ENCODE assay signal across 8 cellular contexts in genomic region chr22:42720263-42721044, GRCh38. TPM values are rescaled to one million over a fixed set of nuclear protein-coding genes. Genes with fewer than 3 reads are reported as not detected.
DNase-seq lines count a peak whose midpoint lies in the region; ATAC-seq and TF ChIP-seq lines count a peak whose summit lies in the region.

Gene A4GALT (minus strand): TSS chr22:42720870. CDS start chr22:42693951, 26,919 bp downstream.

- no peak within 1 kb of the TSS; the same call in 2 of the 3 replicates for H2BK15ac ChIP-seq in IMR-90 (ENCODE audit: low read depth, low read length)

- no peaks in the 10 kb centered on the region for H3K36me3 ChIP-seq in IMR-90 (ENCODE audit: control insufficient read depth, insufficient read depth, low read length)
- H3K36me3 ChIP-seq in left lung: no peaks in the 10 kb centered on the region

- H2BK5ac ChIP-seq in IMR-90 (ENCODE audit: low read depth, low read length, poor library complexity, severe bottlenecking): peak within 1 kb of the TSS; percentile 25

- TF ChIP-seq CTCF in IMR-90 (conservative IDR thresholded peaks at IDR 0.05; ENCODE audit: low read depth, low read length): no peak
- no peak for TF ChIP-seq CTCF in cardiac fibroblast (IDR thresholded peaks at IDR 0.05; ENCODE audit: low read depth, low read length)
- no peak for TF ChIP-seq CTCF in left lung (IDR thresholded peaks at IDR 0.05)
- no peak for TF ChIP-seq CTCF in subcutaneous adipose tissue (IDR thresholded peaks at IDR 0.05; ENCODE audit: low read depth)

- TF ChIP-seq RAD21 in IMR-90 (IDR thresholded peaks at IDR 0.05; ENCODE audit: low read length): no peak

- peak within 1 kb of the TSS; percentile 64 for H3K14ac ChIP-seq in IMR-90 (replicated peaks; ENCODE audit: low read depth, low read length)

- POLR2A ChIA-PET in IMR-90 (lab: Charles Lee; ENCODE audit: unreplicated experiment): no interaction called here

- peak within 1 kb of the TSS; percentile 6; the same call in 1 of the 2 replicates for H3K18ac ChIP-seq in IMR-90 (ENCODE audit: low read depth, low read length)

- H3K4me3 ChIP-seq in IMR-90 (ENCODE audit: insufficient read depth, low read depth, low read length): peak within 1 kb of the TSS; percentile 98
- H3K4me3 ChIP-seq in cardiac fibroblast (replicated peaks in 1 of 2; ENCODE audit: low read depth in 2 of 2, low read length in 2 of 2): peak within 1 kb of the TSS; percentile 67 to 84
- peak within 1 kb of the TSS; percentile 60 to 65 for H3K4me3 ChIP-seq in left lung

- in situ Hi-C loops in IMR-90 (cut with MboI; ENCODE audit: low sequenced_read_pairs): no loop called here

- peak within 1 kb of the TSS; percentile 76 for H3K23ac ChIP-seq in IMR-90 (ENCODE audit: low read depth, low read length)

- H3K4ac ChIP-seq in IMR-90 (ENCODE audit: low read depth, low read length): peak within 1 kb of the TSS; percentile 77

- intact Hi-C loops in IMR-90 (cut with micrococcal nuclease) (no loop called here), left lung (cut with DNase I) (no loop called here)

- H3K79me1 ChIP-seq in IMR-90 (ENCODE audit: low read depth in 1 of 2, low read length in 2 of 2): peaks cover 5 to 45% of the 10 kb centered on the region in 2 experiments; a peak in 3 of 4 replicates

- dilution Hi-C loops in IMR-90 (cut with HindIII; ENCODE audit: low sequenced_read_pairs, unreplicated experiment): no loop called here

- peak within 1 kb of the TSS; percentile 99 for H3K4me2 ChIP-seq in IMR-90 (ENCODE audit: low read depth, low read length)

- H3K9me1 ChIP-seq in IMR-90 (ENCODE audit: insufficient read depth, low read length): peaks cover 11% of the 10 kb centered on the region; the same call in 1 of the 2 replicates

- peak within 1 kb of the TSS; percentile 67 for H3K27ac ChIP-seq in IMR-90 (ENCODE audit: insufficient read depth, low read length)
- H3K27ac ChIP-seq in left lung: peak within 1 kb of the TSS; percentile 13 to 75

- H4K91ac ChIP-seq in IMR-90 (ENCODE audit: insufficient read depth, low read depth, low read length): peak within 1 kb of the TSS; percentile 70

- TF ChIP-seq POLR2A in IMR-90 (IDR thresholded peaks at IDR 0.05; ENCODE audit: low read depth, low read length): no peak

- H3K9me3 ChIP-seq in IMR-90 (ENCODE audit: control insufficient read depth, insufficient read depth, low read length) (no peaks in the 10 kb centered on the region), left lung (no peaks in the 10 kb centered on the region)

- H3K27me3 ChIP-seq in IMR-90 (ENCODE audit: control insufficient read depth, insufficient read depth, low read length) (no peaks in the 10 kb centered on the region), left lung (peaks cover 15 to 65% of the 10 kb centered on the region in 2 donors)

- H4K20me1 ChIP-seq in IMR-90 (ENCODE audit: insufficient read depth, low read length): peaks cover 32% of the 10 kb centered on the region

- peak within 1 kb of the TSS; percentile 83 for H4K5ac ChIP-seq in IMR-90 (ENCODE audit: low read depth, low read length)

- H2AK5ac ChIP-seq in IMR-90 (ENCODE audit: low read depth, low read length): peak within 1 kb of the TSS; percentile 88

- CTCF ChIA-PET in IMR-90 (lab: Yijun Ruan, JAX): no interaction called here

- DNase-seq in D341Med (ENCODE audit: low spot score): peak; percentile 71
- DNase-seq in IMR-90: no peak
- DNase-seq in cardiac fibroblast (ENCODE audit: low read depth in 2 of 2): peak in 1 of 2 donors; percentile 26
- no peak for DNase-seq in left lung
- DNase-seq in activated gamma-delta T cell (lab: John Stamatoyannopoulos, UW): no peak
- DNase-seq in NCI-H1105 (lab: John Stamatoyannopoulos, UW): no peak

- H4K8ac ChIP-seq in IMR-90 (ENCODE audit: low read depth in 2 of 2, low read length in 2 of 2): peak within 1 kb of the TSS; percentile 67 to 93; a peak in 3 of 4 replicates

- H3K56ac ChIP-seq in IMR-90 (ENCODE audit: extremely low read depth, insufficient read depth, low read length): peak within 1 kb of the TSS; percentile 8

- WGBS in IMR-90 (ENCODE audit: extremely low coverage in 2 of 2, insufficient read length in 1 of 2), 2 experiments: 0% methylated on average over 43 of the region's 104 CpGs; no CpG with 5 or more reads in 1 of the 2 experiments

- ATAC-seq in IMR-90 (ENCODE audit: low read depth) (peak; percentile 90), left lung (peak; percentile 70), HG02981 (IDR thresholded peaks at IDR 0.05; ENCODE audit: unreplicated experiment) (no peak)

- no TSS peak for BruUV-seq in IMR-90 (replicated peaks; lab: Mats Ljungman, UMichigan)

- peak within 1 kb of the TSS; percentile 99 for H2AFZ ChIP-seq in IMR-90 (replicated peaks; ENCODE audit: low read length, poor library complexity)

- H2BK20ac ChIP-seq in IMR-90 (ENCODE audit: low read depth, low read length): peak within 1 kb of the TSS; percentile 55; the same call in 1 of the 2 replicates

- peak within 1 kb of the TSS; percentile 92 for H2AK9ac ChIP-seq in IMR-90 (replicated peaks; ENCODE audit: low read depth, low read length, poor library complexity)

- H3K4me1 ChIP-seq in IMR-90 (ENCODE audit: control insufficient read depth, insufficient read depth, low read length) (peaks cover 9% of the 10 kb centered on the region), left lung (peaks cover 0 to 41% of the 10 kb centered on the region in 2 donors)

- H2BK120ac ChIP-seq in IMR-90 (ENCODE audit: low read depth, low read length): peak within 1 kb of the TSS; percentile 28

- H3K9ac ChIP-seq in IMR-90 (ENCODE audit: low read depth, low read length): peak within 1 kb of the TSS; percentile 91

TF ChIP-seq in IMR-90, 13 proteins besides CTCF, POLR2A, EP300 and RAD21:
- no peak for TF ChIP-seq USF2 (IDR thresholded peaks at IDR 0.05; ENCODE audit: low read depth, low read length)
- no peak; the same call in 1 of the 2 replicates for TF ChIP-seq MAZ (IDR thresholded peaks at IDR 0.05; ENCODE audit: borderline replicate concordance, low read depth, low read length)
- TF ChIP-seq FOS (IDR thresholded peaks at IDR 0.05; ENCODE audit: low read depth, low read length): no peak
- no peak for TF ChIP-seq RFX5 (IDR thresholded peaks at IDR 0.05; ENCODE audit: low read depth, low read length)
- TF ChIP-seq NFE2L2 (IDR thresholded peaks at IDR 0.05; ENCODE audit: low read depth, low read length): no peak
- TF ChIP-seq SMC3 (IDR thresholded peaks at IDR 0.05; ENCODE audit: low read depth, low read length): no peak
- TF ChIP-seq RCOR1 (IDR thresholded peaks at IDR 0.05; ENCODE audit: insufficient replicate concordance, low read length): no peak
- no peak for TF ChIP-seq ELK1 (IDR thresholded peaks at IDR 0.05; ENCODE audit: borderline replicate concordance, low read depth, low read length)
- no peak for TF ChIP-seq CEBPB (IDR thresholded peaks at IDR 0.05; ENCODE audit: low read depth, low read length)
- TF ChIP-seq CHD1 (IDR thresholded peaks at IDR 0.05; ENCODE audit: low read depth, low read length): no peak
- no peak for TF ChIP-seq MAFK (IDR thresholded peaks at IDR 0.05; ENCODE audit: low read depth, low read length)
- TF ChIP-seq BHLHE40 (IDR thresholded peaks at IDR 0.05; ENCODE audit: low read depth, low read length): no peak
- no peak for TF ChIP-seq MXI1 (IDR thresholded peaks at IDR 0.05; ENCODE audit: borderline replicate concordance, low read depth, low read length)

RNA-seq across cellular contexts. Expression of gene A4GALT, which starts in this region (rescaled TPM):
- 1.6 and 1.9 TPM in 2 replicates for total RNA-seq in IMR-90 (2012; rRNA removed)
- 6.1 and 6.3 TPM in 2 replicates for polyA plus RNA-seq in IMR-90 (2012; rRNA removed)
- 3.4 and 8.7 TPM in 2 replicates for polyA plus RNA-seq in IMR-90 (2012; cell fraction: cytosol; rRNA removed)
- polyA plus RNA-seq in IMR-90 (2012; cell fraction: nucleus; rRNA removed; ENCODE audit: low replicate concordance): 3.6 and 6.1 TPM in 2 replicates
- 10 to 100 TPM; 11.2 to 21.3 TPM for total RNA-seq in left lung
- total RNA-seq in subcutaneous adipose tissue: 10 to 100 TPM; 10.9 to 36.4 (median 23.3) TPM
